Comparison of ENCODE assay signal across 10 cellular contexts in genomic region chr3:147409143-147410121, GRCh38. TPM values are rescaled to one million over a fixed set of nuclear protein-coding genes. Genes with fewer than 3 reads are reported as not detected.
DNase-seq lines count a peak whose midpoint lies in the region; TF ChIP-seq lines count a peak whose summit lies in the region.
"Had no signal": no experiment of that assay in that cellular context is flagged by ENCODE, and none has a peak within 500 bp of the region (broad histone marks: within the 10 kb centered on the region; RNA-seq: fewer than 3 reads in every experiment).

Gene ZIC1, plus strand, starts transcription at chr3:147409365. Its CDS starts 748 bp downstream, at chr3:147410113.

- TF ChIP-seq CTCF in neural cell (IDR thresholded peaks at IDR 0.05; ENCODE audit: poor library complexity, severe bottlenecking): no peak
- no peak for TF ChIP-seq CTCF in PC-9 (conservative IDR thresholded peaks at IDR 0.05)

- H3K4me2 ChIP-seq in neural cell (ENCODE audit: low read length): peak within 1 kb of the TSS; percentile 89
- no peak within 1 kb of the TSS for H3K4me2 ChIP-seq in PC-9

- peaks cover 41% of the 10 kb centered on the region for H3K27me3 ChIP-seq in neural cell (ENCODE audit: insufficient read depth, low read depth, low read length)
- H3K27me3 ChIP-seq in PC-9 (ENCODE audit: insufficient read depth, low read depth): no peaks in the 10 kb centered on the region

- H3K4me3 ChIP-seq in neural cell (ENCODE audit: low read length): peak within 1 kb of the TSS; percentile 92
- H3K4me3 ChIP-seq in PC-9: no peak within 1 kb of the TSS

- TF ChIP-seq EP300 in neural cell (conservative IDR thresholded peaks at IDR 0.05; ENCODE audit: poor library complexity, severe bottlenecking): peak; percentile 81

- peak within 1 kb of the TSS; percentile 28 for H2AFZ ChIP-seq in neural cell (ENCODE audit: low read depth, low read length)
- no peak within 1 kb of the TSS for H2AFZ ChIP-seq in PC-9

- intact Hi-C loops in PC-9 (cut with micrococcal nuclease; ENCODE audit: unreplicated experiment): no loop called here

- peak within 1 kb of the TSS; percentile 92 for H3K27ac ChIP-seq in cingulate gyrus (ENCODE audit: low read depth, low read length)
- H3K27ac ChIP-seq in neural cell (ENCODE audit: low read length): peak within 1 kb of the TSS; percentile 92
- H3K27ac ChIP-seq in PC-9: no peak within 1 kb of the TSS
- H3K27ac ChIP-seq: upper lobe of right lung had no signal

- H3K9me2 ChIP-seq in neural cell (ENCODE audit: insufficient read depth, low read length) (no peaks in the 10 kb centered on the region), PC-9 (ENCODE audit: insufficient read depth) (no peaks in the 10 kb centered on the region)

- H3K9me3 ChIP-seq in neural cell (ENCODE audit: low read length) (no peaks in the 10 kb centered on the region), PC-9 (ENCODE audit: insufficient read depth, low read depth) (no peaks in the 10 kb centered on the region)
- H3K9me3 ChIP-seq: upper lobe of right lung had no signal

- H3K79me2 ChIP-seq in neural cell (replicated peaks; ENCODE audit: insufficient read depth, low read length) (peaks cover 96% of the 10 kb centered on the region), PC-9 (ENCODE audit: low read depth) (no peaks in the 10 kb centered on the region)

- H3F3A ChIP-seq in neural cell (ENCODE audit: insufficient read depth, low read length, poor library complexity, severe bottlenecking) (peaks cover 10% of the 10 kb centered on the region), PC-9 (ENCODE audit: insufficient read depth, low read depth) (no peaks in the 10 kb centered on the region)

- no TSS peak for BruUV-seq in PC-9 (replicated peaks; lab: Mats Ljungman, UMichigan)

- TF ChIP-seq RAD21 in neural cell (conservative IDR thresholded peaks at IDR 0.05): peak; percentile 50

- no peaks in the 10 kb centered on the region for H4K20me1 ChIP-seq in neural cell (ENCODE audit: insufficient read depth)
- no peaks in the 10 kb centered on the region for H4K20me1 ChIP-seq in PC-9 (ENCODE audit: insufficient read depth)

- DNase-seq in Ammon's horn (ENCODE audit: low spot score) (peak; percentile 86), HuH-7.5 (ENCODE audit: low spot score) (peak; percentile 64), PC-9 (no peak), NCI-H526 (lab: John Stamatoyannopoulos, UW) (no peak), GM03348 (ENCODE audit: low spot score) (no peak)
- DNase-seq in activated effector memory CD4-positive, alpha-beta T cell treated with Interleukin-2 at 50 U/mL for 16 hours: no peak
- DNase-seq: upper lobe of right lung had no signal

- no peaks in the 10 kb centered on the region for H3K4me1 ChIP-seq in PC-9 (replicated peaks; ENCODE audit: insufficient read depth)

- POLR2A ChIA-PET in PC-9 (lab: Charles Lee; ENCODE audit: unreplicated experiment): no interaction called here

- CTCF ChIA-PET in PC-9 (lab: Charles Lee): no interaction called here

- H3K9ac ChIP-seq in neural cell (ENCODE audit: low read length): peak within 1 kb of the TSS; percentile 80

- H3K36me3 ChIP-seq in neural cell (ENCODE audit: insufficient read depth, low read length) (no peaks in the 10 kb centered on the region), PC-9 (ENCODE audit: low read depth) (no peaks in the 10 kb centered on the region)
- H3K36me3 ChIP-seq: upper lobe of right lung had no signal

TF ChIP-seq in neural cell, 6 proteins besides CTCF, POLR2A, EP300 and RAD21:
- TF ChIP-seq POLR2AphosphoS5 (IDR thresholded peaks at IDR 0.05): peak; percentile 97
- TF ChIP-seq REST (IDR thresholded peaks at IDR 0.05; ENCODE audit: borderline replicate concordance): peak; percentile 51
- no peak for TF ChIP-seq EZH2 (IDR thresholded peaks at IDR 0.05; ENCODE audit: borderline replicate concordance, insufficient read depth, low read length, poor library complexity, severe bottlenecking)
- TF ChIP-seq MXI1 (conservative IDR thresholded peaks at IDR 0.05; ENCODE audit: poor library complexity, severe bottlenecking): peak; percentile 67
- peak; percentile 95 for TF ChIP-seq TAF1 (IDR thresholded peaks at IDR 0.05; ENCODE audit: low read depth)
- TF ChIP-seq SMC3 (conservative IDR thresholded peaks at IDR 0.05; ENCODE audit: poor library complexity): peak; percentile 46

RNA-seq across cellular contexts. Expression of gene ZIC1, which starts in this region (rescaled TPM):
- 134 and 183 TPM in 2 replicates for polyA plus RNA-seq in neural cell
- 166 and 196 TPM in 2 replicates for polyA minus RNA-seq in neural cell
- not detected in 2 replicates for total RNA-seq in PC-9 (2021)
- total RNA-seq: lung microvascular endothelial cell, upper lobe of right lung had no signal

Comparison
In these comparisons a context has a peak if more than half of its experiments do, and no peak if none do; other contexts are left out.
1. DNase-seq: peak in Ammon's horn (single experiment) and HuH-7.5 (single experiment); none in PC-9 (0 of 2), activated effector memory CD4-positive, alpha-beta T cell treated with Interleukin-2 at 50 U/mL for 16 hours (single experiment), NCI-H526 (0 of 2) and GM03348 (single experiment).